In the genomic region with DNA sequence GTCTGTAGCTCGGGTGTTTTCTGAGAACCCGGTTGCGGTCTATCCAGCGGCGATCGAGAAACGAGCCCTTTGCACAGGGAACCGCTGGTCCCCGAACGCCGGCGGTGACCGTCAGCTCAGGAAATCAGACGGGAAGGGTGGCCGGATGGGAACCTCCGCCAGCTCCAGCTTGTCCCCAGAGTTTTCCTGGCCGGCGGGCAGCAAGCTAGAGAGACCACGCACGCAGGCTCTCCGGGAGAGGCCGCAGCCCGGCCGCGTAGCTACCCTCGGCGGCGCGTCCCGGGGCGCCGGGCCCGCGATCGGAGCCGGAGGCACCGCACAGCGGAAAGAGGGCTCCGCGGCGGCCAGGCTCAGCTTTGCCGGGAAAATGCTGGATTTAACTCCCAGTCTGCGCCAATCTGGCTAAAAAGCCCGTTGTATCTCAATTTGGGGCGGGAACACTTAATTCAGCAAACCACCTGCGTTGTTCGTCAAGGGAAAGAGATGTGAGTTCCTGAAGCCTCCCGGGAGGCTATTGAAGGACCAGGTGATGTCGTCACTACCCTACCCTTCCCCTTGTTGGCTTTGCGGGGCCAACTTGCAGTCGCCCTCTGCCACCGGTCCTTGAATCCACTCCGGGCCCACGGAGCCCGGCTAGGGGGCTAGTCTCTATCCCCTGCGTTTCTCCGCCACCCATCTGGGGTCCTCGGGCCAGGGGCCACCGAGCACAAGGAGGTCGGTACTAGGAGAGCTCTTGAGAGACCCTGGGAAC, we compare ENCODE assay signal across 8 cellular contexts. TPM values are rescaled to one million over a fixed set of nuclear protein-coding genes. Genes with fewer than 3 reads are reported as not detected.
DNase-seq lines count a peak whose midpoint lies in the region; ATAC-seq and TF ChIP-seq lines count a peak whose summit lies in the region.

No MANE protein-coding gene starts in this region.

- peaks cover 16% of the 10 kb centered on the region for H3K27me3 Mint-ChIP-seq in memory B cell

- ATAC-seq in memory B cell (ENCODE audit: low read depth) (peak; percentile 23), GM18861 (IDR thresholded peaks at IDR 0.05; ENCODE audit: unreplicated experiment) (no peak)

- H3K27ac ChIP-seq in VCaP, result peak overlapping the region; percentile 14; the same call in 1 of the 2 replicates
- peak overlapping the region; percentile 66 for H3K27ac ChIP-seq in suprapubic skin

- peak overlapping the region; percentile 81 for H3K4me3 Mint-ChIP-seq in memory B cell

- H3K9ac ChIP-seq in endocrine pancreas (ENCODE audit: control insufficient read depth, insufficient read depth, low read length), result peak overlapping the region; percentile 49

- peaks cover 9% of the 10 kb centered on the region for H3K27me3 ChIP-seq in endocrine pancreas (ENCODE audit: control insufficient read depth, insufficient read depth, low read length)
- H3K27me3 ChIP-seq in suprapubic skin, result peaks cover 9% of the 10 kb centered on the region

- no peaks in the 10 kb centered on the region for H3K9me3 ChIP-seq in endocrine pancreas (ENCODE audit: control insufficient read depth, low read length)
- no peaks in the 10 kb centered on the region for H3K9me3 ChIP-seq in suprapubic skin

- H3K27ac Mint-ChIP-seq in memory B cell, result no peak overlapping the region

- no peaks in the 10 kb centered on the region for H3K9me3 Mint-ChIP-seq in memory B cell

- no peak for TF ChIP-seq POLR2A in suprapubic skin (IDR thresholded peaks at IDR 0.05)

- TF ChIP-seq CTCF in VCaP (conservative IDR thresholded peaks at IDR 0.05), result no peak
- no peak for TF ChIP-seq CTCF in suprapubic skin (IDR thresholded peaks at IDR 0.05)

- 18% methylated on average over 22 of the region's 60 CpGs for WGBS in suprapubic skin

- H3K4me1 Mint-ChIP-seq in memory B cell, result peaks cover 13% of the 10 kb centered on the region

- H3K36me3 ChIP-seq in endocrine pancreas (ENCODE audit: control insufficient read depth, insufficient read depth, low read length), result no peaks in the 10 kb centered on the region
- no peaks in the 10 kb centered on the region for H3K36me3 ChIP-seq in suprapubic skin

- TF ChIP-seq EP300 in suprapubic skin (IDR thresholded peaks at IDR 0.05), result no peak

- no peaks in the 10 kb centered on the region for H3K36me3 Mint-ChIP-seq in memory B cell

- peak overlapping the region; percentile 79 for H3K4me3 ChIP-seq in endocrine pancreas (ENCODE audit: control insufficient read depth, insufficient read depth, low read length)
- peak overlapping the region; percentile 58 for H3K4me3 ChIP-seq in suprapubic skin

- peak; percentile 9 for DNase-seq in NCI-H82 (lab: John Stamatoyannopoulos, UW)
- DNase-seq in NCI-H82 treated with DMSO at 0.1 percent for 48 hours (lab: John Stamatoyannopoulos, UW; ENCODE audit: unreplicated experiment), result no peak
- DNase-seq in memory B cell (ENCODE audit: low spot score in 2 of 2), result peak; percentile 10 to 44
- DNase-seq in suprapubic skin (ENCODE audit: low spot score in 2 of 2), result peak; percentile 69 to 84
- DNase-seq in NCI-H1436 (lab: John Stamatoyannopoulos, UW), result no peak

- H3K4me1 ChIP-seq in endocrine pancreas (ENCODE audit: control insufficient read depth, insufficient read depth, low read length) (no peaks in the 10 kb centered on the region), suprapubic skin (peaks cover 26% of the 10 kb centered on the region)

RNA-seq across cellular contexts. Expression of gene CH25H, which starts 0.9 kb away (rescaled TPM):
- total RNA-seq in suprapubic skin, result 1 to 10 TPM in 2 of 4 donors, under 1 TPM in 2; 0.68 to 4.2 (median 1.1) TPM

RNA-seq across cellular contexts. Expression of gene LIPA, which starts 43.6 kb away (rescaled TPM):
- 10 to 100 TPM; 15.6 to 21.2 (median 18.8) TPM for total RNA-seq in suprapubic skin

Comparison
In these comparisons a context has a peak if more than half of its experiments do, and no peak if none do; other contexts are left out.
1. DNase-seq: peak in NCI-H82 (single experiment), memory B cell (2 of 2) and suprapubic skin (2 of 2); none in NCI-H82 treated with DMSO at 0.1 percent for 48 hours (single experiment) and NCI-H1436 (single experiment).